8 cellular contexts compared by ENCODE assay signal in the genomic region with DNA sequence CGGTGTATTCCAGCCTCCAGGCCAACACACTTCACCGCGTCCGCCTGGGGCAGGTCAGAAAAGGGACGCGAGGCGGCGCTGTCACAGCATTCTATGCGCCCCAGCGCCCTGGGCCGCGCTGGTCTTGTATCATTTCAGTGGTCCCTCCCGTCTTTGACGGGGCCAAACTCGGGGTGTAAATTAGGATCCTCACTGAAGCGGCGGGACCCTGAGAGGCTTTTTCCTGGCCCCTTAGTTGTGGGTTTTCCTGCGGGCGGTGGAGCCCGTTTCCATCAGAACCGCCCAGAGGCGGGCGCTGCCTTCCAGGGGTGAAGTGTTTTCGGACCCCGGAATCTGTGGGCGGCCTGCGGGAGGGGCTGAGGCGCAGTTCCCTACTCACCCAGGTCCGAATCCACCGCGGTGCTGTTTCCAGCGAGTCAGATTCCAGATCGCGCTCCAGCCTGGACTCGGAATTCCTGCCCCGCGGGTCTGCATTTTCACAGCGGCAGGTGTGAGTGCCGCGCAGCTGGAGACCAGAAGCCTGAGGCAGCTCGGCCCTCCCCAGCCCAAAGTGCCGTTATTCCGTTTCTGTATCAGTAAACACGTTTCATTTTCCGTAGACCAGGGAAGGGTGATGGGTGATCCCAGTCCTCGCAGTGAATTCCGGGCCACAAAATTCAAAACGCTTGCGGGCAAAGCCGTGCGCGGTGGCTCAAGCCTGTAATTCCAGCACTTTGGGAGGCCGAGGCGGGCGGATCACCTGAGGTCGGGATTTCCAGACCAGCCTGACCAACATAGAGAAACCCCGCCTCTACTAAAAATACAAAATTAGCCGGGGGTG. TPM values are rescaled to one million over a fixed set of nuclear protein-coding genes. Genes with fewer than 3 reads are reported as not detected.
DNase-seq lines count a peak whose midpoint lies in the region; ATAC-seq and TF ChIP-seq lines count a peak whose summit lies in the region.

No MANE protein-coding gene starts in this region.

- H4K20me1 ChIP-seq in MM.1S (ENCODE audit: insufficient read depth, low read length): 0 out of 2 replicates have a peak, but pooled peaks cover 8% of the 10 kb centered on the region

- peak; percentile 62 to 87 (median 72) for DNase-seq in CD8-positive, alpha-beta T cell
- DNase-seq in GM20000 (ENCODE audit: low spot score) (peak; percentile 70), MM.1S (peak; percentile 80), amniotic epithelial cell (ENCODE audit: low read depth) (peak; percentile 62), left ventricle myocardium superior (peak; percentile 91), psoas muscle (peak; percentile 80 to 85)

- H3K36me3 ChIP-seq in CD8-positive, alpha-beta T cell (ENCODE audit: insufficient read depth, low read length): no peaks in the 10 kb centered on the region
- H3K36me3 ChIP-seq in MM.1S (replicated peaks; ENCODE audit: insufficient read depth, low read length) (no peaks in the 10 kb centered on the region), psoas muscle (ENCODE audit: insufficient read depth in 1 of 2, low read depth in 1 of 2) (no peaks in the 10 kb centered on the region), urinary bladder (ENCODE audit: insufficient read depth) (no peaks in the 10 kb centered on the region)

- H3K27ac Mint-ChIP-seq in CD8-positive, alpha-beta T cell: peak overlapping the region; percentile 91
- H3K27ac Mint-ChIP-seq in T-helper 1 cell treated with Interleukin-12 subunit alpha and Interleukin-12 subunit beta and Interleukin-4 antibody, amounts not matched to agents 30 μg/mL and 1 μg/mL, for 36 hours: peak overlapping the region; percentile 96

- WGBS in psoas muscle, 3 donors: 0 to 1% (median 1%) methylated on average over 56 to 58 of the region's 58 CpGs
- under 1% methylated on average over 58 of the region's 58 CpGs for WGBS in urinary bladder

- H3K9ac ChIP-seq in MM.1S (ENCODE audit: low read length): peak overlapping the region; percentile 87

- POLR2A ChIA-PET in CD8-positive, alpha-beta T cell (lab: Charles Lee): interaction anchor here (1.0 to 6.0 kb wide), 9 partner anchors 21 to 103 kb away, joined by 3 to 41 read pairs (median 4); partner anchors contain the start of genes DDX39B and LTB

- peaks cover 5% of the 10 kb centered on the region for H3K36me3 Mint-ChIP-seq in CD8-positive, alpha-beta T cell
- peaks cover 11% of the 10 kb centered on the region for H3K36me3 Mint-ChIP-seq in T-helper 1 cell treated with Interleukin-12 subunit alpha and Interleukin-12 subunit beta and Interleukin-4 antibody, amounts not matched to agents 30 μg/mL and 1 μg/mL, for 36 hours (ENCODE audit: low read depth)

- peaks cover 65% of the 10 kb centered on the region for H3K79me2 ChIP-seq in MM.1S (ENCODE audit: low read length)

- H3K4me3 Mint-ChIP-seq in CD8-positive, alpha-beta T cell: peak overlapping the region; percentile 77
- H3K4me3 Mint-ChIP-seq in T-helper 1 cell treated with Interleukin-12 subunit alpha and Interleukin-12 subunit beta and Interleukin-4 antibody, amounts not matched to agents 30 μg/mL and 1 μg/mL, for 36 hours: peak overlapping the region; percentile 92

- peak; percentile 83 for TF ChIP-seq CTCF in CD8-positive, alpha-beta T cell (IDR thresholded peaks at IDR 0.05)
- peak; percentile 57 for TF ChIP-seq CTCF in GM20000 (IDR thresholded peaks at IDR 0.05; ENCODE audit: extremely low read depth, missing control alignments)
- TF ChIP-seq CTCF in MM.1S (IDR thresholded peaks at IDR 0.05; ENCODE audit: low read length): peak; percentile 69
- TF ChIP-seq CTCF in psoas muscle (IDR thresholded peaks at IDR 0.05): peak; percentile 64

- no peaks in the 10 kb centered on the region for H3K27me3 Mint-ChIP-seq in CD8-positive, alpha-beta T cell (ENCODE audit: low read depth)
- no peaks in the 10 kb centered on the region for H3K27me3 Mint-ChIP-seq in T-helper 1 cell treated with Interleukin-12 subunit alpha and Interleukin-12 subunit beta and Interleukin-4 antibody, amounts not matched to agents 30 μg/mL and 1 μg/mL, for 36 hours (ENCODE audit: low read depth)

- no peaks in the 10 kb centered on the region for H3K9me3 Mint-ChIP-seq in CD8-positive, alpha-beta T cell
- H3K9me3 Mint-ChIP-seq in T-helper 1 cell treated with Interleukin-12 subunit alpha and Interleukin-12 subunit beta and Interleukin-4 antibody, amounts not matched to agents 30 μg/mL and 1 μg/mL, for 36 hours: no peaks in the 10 kb centered on the region

- H3K4me3 ChIP-seq in CD8-positive, alpha-beta T cell (ENCODE audit: low read depth, low read length): peak overlapping the region; percentile 65
- peak overlapping the region; percentile 67 for H3K4me3 ChIP-seq in MM.1S (ENCODE audit: low read length)
- H3K4me3 ChIP-seq in psoas muscle: peak overlapping the region; percentile 67
- peak overlapping the region; percentile 50 for H3K4me3 ChIP-seq in urinary bladder (ENCODE audit: low read depth, low read length)

- H2AFZ ChIP-seq in MM.1S (ENCODE audit: low read length): peak overlapping the region; percentile 82

- H3K4me1 Mint-ChIP-seq in CD8-positive, alpha-beta T cell (ENCODE audit: low read depth): peaks cover 49% of the 10 kb centered on the region
- peaks cover 34% of the 10 kb centered on the region for H3K4me1 Mint-ChIP-seq in T-helper 1 cell treated with Interleukin-12 subunit alpha and Interleukin-12 subunit beta and Interleukin-4 antibody, amounts not matched to agents 30 μg/mL and 1 μg/mL, for 36 hours (ENCODE audit: low read depth)

- peaks cover 27% of the 10 kb centered on the region; the same call in 1 of the 2 replicates for H3F3A ChIP-seq in MM.1S (ENCODE audit: insufficient read depth, low read length)

- H3K4me1 ChIP-seq in CD8-positive, alpha-beta T cell (ENCODE audit: insufficient read depth, low read length): peaks cover 41% of the 10 kb centered on the region
- H3K4me1 ChIP-seq in MM.1S (ENCODE audit: low read length) (peaks cover 5% of the 10 kb centered on the region; the same call in 1 of the 2 replicates), psoas muscle (peaks cover 2% of the 10 kb centered on the region), urinary bladder (ENCODE audit: insufficient read depth) (no peaks in the 10 kb centered on the region)

- H3K27ac ChIP-seq in CD8-positive, alpha-beta T cell (ENCODE audit: low read depth, low read length): peak overlapping the region; percentile 29
- H3K27ac ChIP-seq in MM.1S (ENCODE audit: low read length) (peak overlapping the region; percentile 76; the same call in 1 of the 2 replicates), psoas muscle (no peak overlapping the region), urinary bladder (ENCODE audit: low read depth) (peak overlapping the region; percentile 57)

- H3K4me2 ChIP-seq in MM.1S (ENCODE audit: low read depth, low read length): peak overlapping the region; percentile 68; the same call in 1 of the 2 replicates

- H3K9me3 ChIP-seq in CD8-positive, alpha-beta T cell (ENCODE audit: low read length): no peaks in the 10 kb centered on the region
- H3K9me3 ChIP-seq in MM.1S (replicated peaks; ENCODE audit: insufficient read depth, low read length) (no peaks in the 10 kb centered on the region), psoas muscle (no peaks in the 10 kb centered on the region)

- CTCF ChIA-PET in CD8-positive, alpha-beta T cell (lab: Charles Lee): interaction anchor here (0.7 to 7.4 kb wide), 21 partner anchors 8 to 290 kb away, joined by 3 to 62 read pairs (median 5); partner anchors contain the start of genes ATP6V1G2, DDX39B, MCCD1 and NFKBIL1

- H3K9me2 ChIP-seq in MM.1S (replicated peaks; ENCODE audit: insufficient read depth, low read length): no peaks in the 10 kb centered on the region

- H3K27me3 ChIP-seq in CD8-positive, alpha-beta T cell (ENCODE audit: insufficient read depth, low read length): no peaks in the 10 kb centered on the region
- no peaks in the 10 kb centered on the region for H3K27me3 ChIP-seq in MM.1S (replicated peaks; ENCODE audit: insufficient read depth, low read length)
- peaks cover 0 to 51% (median 8%) of the 10 kb centered on the region in 3 donors for H3K27me3 ChIP-seq in psoas muscle (ENCODE audit: insufficient read depth in 3 of 3, low read length in 2 of 3)

- intact Hi-C loops in CD8-positive, alpha-beta T cell (cut with DNase I, micrococcal nuclease): loop anchor here (1.0 to 10.0 kb wide), 10 partner anchors 31 to 809 kb away; partner anchors contain the start of genes LTB (in 2 of the 2), DDX39B (in 1 of the 2), NFKBIL1 (in 1 of the 2) and PPP1R18 (in 1 of the 2)
- intact Hi-C loops in left ventricle myocardium superior (cut with micrococcal nuclease) (no loop called here), psoas muscle (cut with DNase I) (loop anchor here in 1 of 2 donors (5.0 kb wide), 1 partner anchor 103 kb away; no protein-coding TSS in a partner anchor)

- ATAC-seq in CD8-positive, alpha-beta T cell: peak; percentile 32
- ATAC-seq in left ventricle myocardium superior (peak; percentile 88), psoas muscle (peak; percentile 77 to 88 (median 86))

RNA-seq across cellular contexts. Expression of gene MICB, which starts 3.9 kb away (rescaled TPM):
- 10 to 100 TPM; 14.4 to 15.3 TPM for total RNA-seq in CD8-positive, alpha-beta T cell
- total RNA-seq in left ventricle myocardium superior (1.7 TPM), psoas muscle (1 to 10 TPM in 1 of 4 donors, under 1 TPM in 3; 0.65 to 1.0 (median 0.75) TPM), urinary bladder (1.6 TPM)
- polyA plus RNA-seq in psoas muscle (under 1 TPM; 0.25 to 0.42 (median 0.25) TPM), urinary bladder (1.6 TPM)

RNA-seq across cellular contexts. Expression of gene MCCD1, which starts 34.7 kb away (rescaled TPM):
- not detected for total RNA-seq in CD8-positive, alpha-beta T cell
- total RNA-seq in left ventricle myocardium superior: not detected
- total RNA-seq in psoas muscle: not detected
- not detected for polyA plus RNA-seq in psoas muscle
- not detected for total RNA-seq in urinary bladder
- polyA plus RNA-seq in urinary bladder: not detected

RNA-seq across cellular contexts. Expression of gene DDX39B, which starts 47.7 kb away (rescaled TPM):
- total RNA-seq in CD8-positive, alpha-beta T cell: 100 to 1,000 TPM; 483 to 518 TPM
- total RNA-seq in left ventricle myocardium superior (176 TPM), psoas muscle (100 to 1,000 TPM; 141 to 186 (median 165) TPM), urinary bladder (271 TPM)
- polyA plus RNA-seq in psoas muscle (100 to 1,000 TPM; 128 to 174 (median 134) TPM), urinary bladder (285 TPM)

RNA-seq across cellular contexts. Expression of gene ATP6V1G2, which starts 52.3 kb away (rescaled TPM):
- total RNA-seq in CD8-positive, alpha-beta T cell: 1 to 10 TPM; 1.3 to 3.0 TPM
- total RNA-seq in left ventricle myocardium superior (2.1 TPM), psoas muscle (1 to 10 TPM in 2 of 4 donors, under 1 TPM in 2; 0.66 to 2.8 (median 0.94) TPM), urinary bladder (3.3 TPM)
- polyA plus RNA-seq in psoas muscle (1 to 10 TPM in 2 of 3 donors, under 1 TPM in 1; 0.95 to 4.7 (median 1.7) TPM), urinary bladder (3.8 TPM)

RNA-seq across cellular contexts. Expression of gene NFKBIL1, which starts 53.3 kb away (rescaled TPM):
- total RNA-seq in CD8-positive, alpha-beta T cell: 1 to 10 TPM; 6.1 to 7.0 TPM
- 12.7 TPM for total RNA-seq in left ventricle myocardium superior
- 10 to 100 TPM; 13.7 to 19.1 (median 15.4) TPM for total RNA-seq in psoas muscle
- 10 to 100 TPM; 20.8 to 29.3 (median 21.6) TPM for polyA plus RNA-seq in psoas muscle
- 12.1 TPM for total RNA-seq in urinary bladder
- 36.9 TPM for polyA plus RNA-seq in urinary bladder

Comparison
In these comparisons a context has a peak if more than half of its experiments do, and no peak if none do; other contexts are left out.
1. ATAC-seq: peak in every context shown above with its lines; median percentile 88 in left ventricle myocardium superior; 86 in psoas muscle; 32 in CD8-positive, alpha-beta T cell.